Comparison of ENCODE assay signal across 8 cellular contexts in genomic region chr1:96721382-96722160, GRCh38. TPM values are rescaled to one million over a fixed set of nuclear protein-coding genes. Genes with fewer than 3 reads are reported as not detected.
DNase-seq lines count a peak whose midpoint lies in the region; ATAC-seq, FAIRE-seq and TF ChIP-seq lines count a peak whose summit lies in the region.

Gene PTBP2, plus strand, starts transcription at chr1:96721784. Its CDS starts 81 bp downstream, at chr1:96721865.

- no peaks in the 10 kb centered on the region for H3K9me1 ChIP-seq in keratinocyte (ENCODE audit: control insufficient read depth, extremely low read depth, insufficient read depth, low read length)

- no peaks in the 10 kb centered on the region for H3K27me3 ChIP-seq in keratinocyte (ENCODE audit: control insufficient read depth, extremely low read depth, insufficient read depth, low read length)

- H3K9me3 ChIP-seq in keratinocyte (ENCODE audit: control insufficient read depth, low read depth, low read length) = no peaks in the 10 kb centered on the region

- no peak for DNase-seq in AG09309 (ENCODE audit: low read depth)
- peak; percentile 91 for DNase-seq in NCI-H2227 treated with DMSO at 0.1 percent for 48 hours (lab: John Stamatoyannopoulos, UW)
- DNase-seq in central memory CD4-positive, alpha-beta T cell = peak; percentile 83
- DNase-seq in keratinocyte (ENCODE audit: low read depth, low spot score) = no peak
- DNase-seq in stimulated activated CD4-positive, alpha-beta T cell treated with anti-CD3 and anti-CD28 coated beads, Interleukin-15, amount 100 ng/mL, for 1 hour (ENCODE audit: low read depth in 1 of 2, low spot score in 1 of 2) = peak; percentile 64 to 72

- dilution Hi-C loops in keratinocyte (cut with MboI; ENCODE audit: extremely low pct_ligation_motif_present, low sequenced_read_pairs) = no loop called here

- H3K27ac ChIP-seq in keratinocyte (ENCODE audit: control insufficient read depth, insufficient read depth, low read length) = peak within 1 kb of the TSS; percentile 58

- H2AFZ ChIP-seq in keratinocyte (ENCODE audit: control insufficient read depth, low read length) = peak within 1 kb of the TSS; percentile 97

- H3K79me2 ChIP-seq in keratinocyte (ENCODE audit: control insufficient read depth, insufficient read depth, low read length) = peaks cover 41% of the 10 kb centered on the region

- TF ChIP-seq CTCF in AG09309 (IDR thresholded peaks at IDR 0.05; ENCODE audit: control insufficient read depth, insufficient read depth, low read depth, low read length, missing control alignments) (no peak), keratinocyte (optimal IDR thresholded peaks at IDR 0.05 in 1 of 3, IDR thresholded peaks at IDR 0.05 in 1 of 3, conservative IDR thresholded peaks at IDR 0.05 in 1 of 3; ENCODE audit: extremely low read depth in 1 of 3, insufficient read depth in 2 of 3, low read length in 3 of 3) (no peak)

- peak within 1 kb of the TSS; percentile 90 for H3K9ac ChIP-seq in keratinocyte (ENCODE audit: control insufficient read depth, extremely low read depth, insufficient read depth, low read length)

- H3K4me2 ChIP-seq in keratinocyte (ENCODE audit: control insufficient read depth, extremely low read depth, insufficient read depth, low read depth, low read length) = peak within 1 kb of the TSS; percentile 87

- no peak for FAIRE-seq in keratinocyte (lab: Jason Lieb, UNC)

- H3K36me3 ChIP-seq in keratinocyte (ENCODE audit: control insufficient read depth in 2 of 2, extremely low read depth in 1 of 2, insufficient read depth in 2 of 2, low read length in 2 of 2) = peaks cover 0 to 1% of the 10 kb centered on the region in 2 experiments

- ATAC-seq in GM18907 (IDR thresholded peaks at IDR 0.05; ENCODE audit: unreplicated experiment) = peak; percentile 96
- ATAC-seq in HG03135 (IDR thresholded peaks at IDR 0.05; ENCODE audit: unreplicated experiment) = peak; percentile 96
- ATAC-seq in activated CD4-positive, CD25-positive, alpha-beta regulatory T cell treated with anti-CD3 and anti-CD28 coated beads, Interleukin-2, amount 50 U/mL, for 24 hours = peak; percentile 90 to 93

- peaks cover 6% of the 10 kb centered on the region for H3K4me1 ChIP-seq in keratinocyte (ENCODE audit: control insufficient read depth, extremely low read depth, insufficient read depth, low read length)

- H3K4me3 ChIP-seq in AG09309 (ENCODE audit: control insufficient read depth, low read depth, low read length) = peak within 1 kb of the TSS; percentile 94
- H3K4me3 ChIP-seq in keratinocyte (ENCODE audit: control insufficient read depth in 2 of 3, extremely low read depth in 1 of 3, insufficient read depth in 2 of 3, low read depth in 1 of 3, low read length in 3 of 3) = peak within 1 kb of the TSS; percentile 68 to 98 (median 98)

- H4K20me1 ChIP-seq in keratinocyte (ENCODE audit: control insufficient read depth, extremely low read depth, insufficient read depth, low read length) = no peaks in the 10 kb centered on the region

RNA-seq across cellular contexts. Expression of gene PTBP2, which starts in this region (rescaled TPM):
- polyA plus RNA-seq in keratinocyte = 4.9 to 9.5 TPM (median 5.6 TPM) in 3 replicates
- 2.1 TPM for polyA plus RNA-seq in keratinocyte (2011; ENCODE audit: low read depth)
- 1.5 and 4.7 TPM in 2 replicates for polyA plus RNA-seq in keratinocyte (2011; cell fraction: cytosol; rRNA removed)
- polyA plus RNA-seq in keratinocyte (2011; cell fraction: nucleus; rRNA removed) = 11.1 and 16.0 TPM in 2 replicates
- polyA plus RNA-seq in keratinocyte (2012; ENCODE audit: low replicate concordance) = 4.0 and 4.9 TPM in 2 replicates
- 3.9 to 19.8 TPM (median 7.3 TPM) in 3 replicates for polyA minus RNA-seq in keratinocyte
- 1.5 TPM for polyA minus RNA-seq in keratinocyte (2011; cell fraction: cytosol; rRNA and poly(A)+ RNA removed)
- 12.5 and 28.4 TPM in 2 replicates for polyA minus RNA-seq in keratinocyte (2011; cell fraction: nucleus; rRNA and poly(A)+ RNA removed)

Comparison
In these comparisons a context has a peak if more than half of its experiments do, and no peak if none do; other contexts are left out.
1. DNase-seq: peak in NCI-H2227 treated with DMSO at 0.1 percent for 48 hours (single experiment), central memory CD4-positive, alpha-beta T cell (single experiment) and stimulated activated CD4-positive, alpha-beta T cell treated with anti-CD3 and anti-CD28 coated beads, Interleukin-15, amount 100 ng/mL, for 1 hour (2 of 2); none in AG09309 (single experiment) and keratinocyte (single experiment).
2. Peak in every context shown above with its lines, with median percentiles within 50 percentile points of each other: ATAC-seq.